1 cellular context compared by ENCODE assay signal in genomic region chr17:44808156-44808555, GRCh38.
TF ChIP-seq lines count a peak whose summit lies in the region.

No MANE protein-coding gene starts in this region.

TF ChIP-seq in K562, 482 proteins besides CTCF, POLR2A, EP300 and RAD21:
- TF ChIP-seq ZNF512 (tag; IDR thresholded peaks at IDR 0.05): 0 out of 2 replicates have a peak, but pooled peaks have one; percentile 15
- no peak for TF ChIP-seq ZBTB8A (IDR thresholded peaks at IDR 0.05; ENCODE audit: partially characterized antibody)
